Comparison of ENCODE assay signal across 23 cellular contexts in the genomic region with DNA sequence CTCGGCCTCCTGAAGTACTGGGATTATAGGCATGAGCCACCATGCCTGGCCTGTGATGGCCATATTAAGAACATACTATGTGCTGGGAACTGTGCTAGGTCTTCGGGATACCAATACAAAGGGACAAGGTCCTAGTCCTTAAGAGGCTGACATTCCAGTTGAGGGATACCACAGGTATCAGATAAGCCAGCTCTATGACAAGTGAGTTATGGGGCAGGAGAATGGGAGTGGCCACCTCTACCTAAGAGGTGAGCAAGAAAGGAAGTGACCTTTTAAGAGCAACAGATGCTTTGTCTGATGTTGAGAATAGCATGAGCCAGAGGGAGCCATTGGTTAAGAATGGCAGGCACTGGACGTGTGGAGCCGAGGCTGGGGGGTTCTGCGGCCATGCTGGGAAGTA. TPM values are rescaled to one million over a fixed set of nuclear protein-coding genes. Genes with fewer than 3 reads are reported as not detected.
"Had no signal": no experiment of that assay in that cellular context is flagged by ENCODE, and none has a peak within 500 bp of the region (broad histone marks: within the 10 kb centered on the region; RNA-seq: fewer than 3 reads in every experiment).

No MANE protein-coding gene starts in this region.

- H3K27ac ChIP-seq: SJCRH30, SK-N-MC had no signal

- DNase-seq: activated CD4-positive, alpha-beta T cell treated with anti-CD3 and anti-CD28 coated beads for 36 hours; activated CD4-positive, alpha-beta T cell treated with anti-CD3 and anti-CD28 coated beads, Interleukin-2, amount 10 ng/mL, durations not matched to agents 7 days and 5 days; activated CD4-positive, alpha-beta T cell treated with anti-CD3 and anti-CD28 coated beads, Interleukin-2, amount 50 U/mL, for 48 hours; activated CD8-positive, alpha-beta T cell treated with anti-CD3 and anti-CD28 coated beads, Interleukin-2, amount 10 ng/mL, durations not matched to agents 7 days and 5 days; activated gamma-delta T cell; activated naive CD4-positive, alpha-beta T cell treated with Interleukin-2 at 50 U/mL for 16 hours; activated T-cell treated with anti-CD3 and anti-CD28 coated beads, Interleukin-2, amount 50 U/mL, for 24 hours; anterior cingulate cortex; NCI-H1105; NCI-H1417 treated with DMSO at 0.1 percent for 48 hours; NCI-H187 treated with DMSO at 0.1 percent for 48 hours; NCI-H2081 treated with DMSO at 0.1 percent for 48 hours; NCI-H510A; NCI-H526; NCI-H748 treated with DMSO at 0.1 percent for 48 hours; NK-92 treated with Interleukin-12 subunit alpha and Interleukin-12 subunit beta, amount 100 ng/mL, for 24 hours; SHP77; SJCRH30 had no signal

- H3K9me3 ChIP-seq: SJCRH30 had no signal

- H3K4me3 ChIP-seq: SJCRH30, SK-N-MC had no signal

- ATAC-seq: activated CD4-positive, alpha-beta T cell treated with anti-CD3 and anti-CD28 coated beads for 36 hours; activated CD4-positive, CD25-positive, alpha-beta regulatory T cell treated with anti-CD3 and anti-CD28 coated beads, Interleukin-2, amount 50 U/mL, for 24 hours; activated CD8-positive, alpha-beta T cell treated with anti-CD3 and anti-CD28 coated beads, Interleukin-2, amount 10 ng/mL, durations not matched to agents 7 days and 5 days; Panc1; WTC11 had no signal

- H3K27me3 ChIP-seq: SJCRH30 had no signal

RNA-seq across cellular contexts. Expression of gene ADORA2B, which starts 27.0 kb away (rescaled TPM):
- total RNA-seq: OCI-LY7 had no signal
